In the genomic region with DNA sequence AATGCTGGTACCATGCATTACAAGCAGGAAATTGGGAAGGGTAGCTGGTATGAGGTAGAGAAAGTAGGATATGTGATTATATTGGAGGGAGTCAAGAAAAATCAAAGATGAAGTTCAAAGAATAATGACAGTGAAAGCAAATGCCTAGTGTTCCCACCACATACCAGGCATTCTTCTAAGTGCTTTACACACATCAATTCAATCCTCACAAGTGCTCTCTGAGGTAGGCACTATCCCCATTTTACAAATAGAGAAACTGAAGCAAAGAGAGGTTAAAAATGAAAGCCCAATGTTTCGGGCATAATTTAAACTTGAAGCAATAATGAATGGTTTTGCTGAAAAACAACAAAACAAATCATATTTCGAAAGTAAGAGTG, we compare ENCODE assay signal across 17 cellular contexts. TPM values are rescaled to one million over a fixed set of nuclear protein-coding genes. Genes with fewer than 3 reads are reported as not detected.
A peak's percentile ranks its signal among the peaks of the same experiment; 100 is the strongest.
DNase-seq lines count a peak whose midpoint lies in the region; ATAC-seq, FAIRE-seq and TF ChIP-seq lines count a peak whose summit lies in the region.
"Had no signal": no experiment of that assay in that cellular context is flagged by ENCODE, and none has a peak within 500 bp of the region (broad histone marks: within the 10 kb centered on the region; RNA-seq: fewer than 3 reads in every experiment).

No MANE protein-coding gene starts in this region.

- no peak overlapping the region for H4K91ac ChIP-seq in H1 (replicated peaks; ENCODE audit: insufficient read length, low read length)

- H2BK15ac ChIP-seq in H1 (ENCODE audit: low read length): no peak overlapping the region
- no peak overlapping the region for H2BK15ac ChIP-seq in mesendoderm (replicated peaks; ENCODE audit: low read depth)

- H3K4ac ChIP-seq in H1 (replicated peaks; ENCODE audit: insufficient read length, low read depth, low read length) (no peak overlapping the region), mesendoderm (ENCODE audit: low read depth, low read length) (no peak overlapping the region)

- no peak overlapping the region for H2BK20ac ChIP-seq in H1 (ENCODE audit: low read length)

- no peak for TF ChIP-seq RAD21 in H1 (IDR thresholded peaks at IDR 0.05 in 1 of 2, conservative IDR thresholded peaks at IDR 0.05 in 1 of 2; ENCODE audit: low read depth in 2 of 2, low read length in 2 of 2)

- FAIRE-seq in H1 (lab: Jason Lieb, UNC): peak; percentile 24
- FAIRE-seq: A204.1, D721Med had no signal

- no peak overlapping the region for H2AK5ac ChIP-seq in H1 (ENCODE audit: low read depth, low read length)
- no peak overlapping the region for H2AK5ac ChIP-seq in mesendoderm (ENCODE audit: low read length)

- in situ Hi-C loops in ACHN (cut with HindIII; ENCODE audit: low pct_ligation_motif_present, low pct_unique_long_range_greater_than_20kb, low sequenced_read_pairs): no loop called here

- H3K14ac ChIP-seq in H1 (ENCODE audit: insufficient read length): no peak overlapping the region

- H3K4me3 ChIP-seq in H1 (ENCODE audit: extremely low read depth in 1 of 4, insufficient read depth in 2 of 4, low read depth in 3 of 4, low read length in 4 of 4) (no peak overlapping the region), mesendoderm (ENCODE audit: low read length) (no peak overlapping the region)
- H3K4me3 ChIP-seq: GM23248, HAP-1 had no signal

- H3K79me1 ChIP-seq in H1 (ENCODE audit: low read depth, low read length) (no peaks in the 10 kb centered on the region), mesendoderm (ENCODE audit: low read length) (no peaks in the 10 kb centered on the region)

- H2BK5ac ChIP-seq in H1 (ENCODE audit: low read depth, low read length) (no peak overlapping the region), mesendoderm (ENCODE audit: low read length) (no peak overlapping the region)

- ATAC-seq in GM21529 (IDR thresholded peaks at IDR 0.05; ENCODE audit: unreplicated experiment): no peak
- ATAC-seq: CD8-positive, alpha-beta T cell had no signal

- CTCF ChIA-PET in H1 (lab: Charles Lee; ENCODE audit: partially characterized antibody): interaction anchor here (0.9 to 1.5 kb wide), 2 partner anchors 21 to 110 kb away, joined by 3 read pairs; no protein-coding TSS in a partner anchor

- H3K36me3 ChIP-seq in H1 (ENCODE audit: control insufficient read depth in 2 of 4, insufficient read depth in 4 of 4, low read length in 3 of 4): no peaks in the 10 kb centered on the region
- H3K36me3 ChIP-seq in mesendoderm (ENCODE audit: control insufficient read depth, insufficient read depth, low read length): no peaks in the 10 kb centered on the region
- H3K36me3 ChIP-seq: HAP-1 had no signal

- H3K27me3 ChIP-seq in H1 (replicated peaks in 1 of 4; ENCODE audit: control insufficient read depth in 3 of 4, extremely low read depth in 1 of 4, insufficient read depth in 3 of 4, low read length in 3 of 4) (no peaks in the 10 kb centered on the region), mesendoderm (ENCODE audit: insufficient read depth, low read length, poor library complexity) (no peaks in the 10 kb centered on the region)

- H3K56ac ChIP-seq in H1 (replicated peaks; ENCODE audit: insufficient read length, low read depth, low read length): no peak overlapping the region
- no peak overlapping the region for H3K56ac ChIP-seq in mesendoderm (ENCODE audit: low read length)

- no peaks in the 10 kb centered on the region for H4K20me1 ChIP-seq in H1 (replicated peaks in 1 of 2; ENCODE audit: control insufficient read depth in 1 of 2, insufficient read depth in 2 of 2, low read length in 2 of 2)

- no peaks in the 10 kb centered on the region for H3K23me2 ChIP-seq in H1 (ENCODE audit: low read depth, low read length)

- TF ChIP-seq EP300 in H1 (IDR thresholded peaks at IDR 0.05; ENCODE audit: borderline replicate concordance in 1 of 2, low read depth in 2 of 2, low read length in 2 of 2): no peak

- DNase-seq in EH (ENCODE audit: low read depth) (peak; percentile 2), NCI-H226 (peak; percentile 14), H1 (ENCODE audit: low read depth in 1 of 2, low spot score in 2 of 2) (no peak), mesendoderm (peak; percentile 25), ACHN (no peak), T-helper 2 cell (no peak)
- DNase-seq: CD8-positive, alpha-beta T cell; COR-L47; DMS153; DND-41; GF-D8 had no signal

- 97% methylated on average over 2 of the region's 2 CpGs; no CpG with 5 or more reads in 1 of the 2 experiments for WGBS in H1 (ENCODE audit: extremely low coverage in 1 of 2, insufficient coverage in 1 of 2, insufficient read length in 1 of 2, insufficient replicate concordance in 2 of 2, low coverage in 1 of 2, low lambda C conversion rate in 2 of 2, missing lambda C conversion rate in 1 of 2), 2 experiments
- no CpG with 5 or more reads among the region's 2 CpGs for WGBS in mesendoderm (ENCODE audit: extremely low coverage, insufficient coverage, low lambda C conversion rate)

- H3K9me3 ChIP-seq in H1 (ENCODE audit: insufficient read depth in 2 of 2, low read depth in 1 of 2, low read length in 1 of 2): no peaks in the 10 kb centered on the region
- H3K9me3 ChIP-seq: HAP-1 had no signal

- H2BK12ac ChIP-seq in H1 (ENCODE audit: low read depth, low read length): no peak overlapping the region

- H3K4me2 ChIP-seq in H1 (ENCODE audit: insufficient read depth in 1 of 2, low read depth in 2 of 2, low read length in 2 of 2): no peak overlapping the region
- H3K4me2 ChIP-seq in mesendoderm (ENCODE audit: low read length): no peak overlapping the region

- H3K18ac ChIP-seq in H1 (ENCODE audit: extremely low read depth, low read length): no peak overlapping the region
- no peak overlapping the region for H3K18ac ChIP-seq in mesendoderm (ENCODE audit: low read length)

- H4K8ac ChIP-seq in H1 (ENCODE audit: extremely low read depth, insufficient read depth, low read length) (no peak overlapping the region), mesendoderm (ENCODE audit: low read depth, low read length) (no peak overlapping the region)

- no peaks in the 10 kb centered on the region for H3K79me2 ChIP-seq in H1 (ENCODE audit: control insufficient read depth in 1 of 2, insufficient read depth in 2 of 2, low read length in 2 of 2)
- H3K79me2 ChIP-seq in mesendoderm (ENCODE audit: control insufficient read depth, insufficient read depth, low read length): no peaks in the 10 kb centered on the region

- H3K27ac ChIP-seq in H1 (ENCODE audit: low read depth, low read length) (no peak overlapping the region), mesendoderm (ENCODE audit: low read depth, low read length) (no peak overlapping the region)
- H3K27ac ChIP-seq: GM23248 had no signal

- H2BK120ac ChIP-seq in H1 (replicated peaks; ENCODE audit: low read depth, low read length): no peak overlapping the region
- H2BK120ac ChIP-seq in mesendoderm (ENCODE audit: low read depth, low read length): no peak overlapping the region

- H3K4me1 ChIP-seq in H1 (replicated peaks in 1 of 4; ENCODE audit: control insufficient read depth in 3 of 4, insufficient read depth in 4 of 4, low read length in 3 of 4) (no peaks in the 10 kb centered on the region), mesendoderm (ENCODE audit: control insufficient read depth, low read depth, low read length) (no peaks in the 10 kb centered on the region)
- H3K4me1 ChIP-seq: HAP-1 had no signal

- no peak overlapping the region for H4K5ac ChIP-seq in H1 (ENCODE audit: insufficient read length, low read depth, low read length)
- no peak overlapping the region for H4K5ac ChIP-seq in mesendoderm (ENCODE audit: low read length)

- no peak for TF ChIP-seq CTCF in H1 (IDR thresholded peaks at IDR 0.05; ENCODE audit: control extremely low read depth in 1 of 3, insufficient read depth in 1 of 3, low read depth in 1 of 3, low read length in 3 of 3)

- no peak overlapping the region for H3K23ac ChIP-seq in H1 (ENCODE audit: insufficient read length)
- H3K23ac ChIP-seq in mesendoderm (ENCODE audit: low read length): no peak overlapping the region

- no peak overlapping the region for H2AFZ ChIP-seq in H1 (ENCODE audit: low read length)
- H2AFZ ChIP-seq: GM23248 had no signal

- POLR2A ChIA-PET in H1 (lab: Charles Lee; ENCODE audit: partially characterized antibody): no interaction called here

- no peak overlapping the region for H3K9ac ChIP-seq in H1 (replicated peaks in 1 of 4; ENCODE audit: extremely low read depth in 1 of 4, low read depth in 3 of 4, low read length in 3 of 4)
- no peak overlapping the region for H3K9ac ChIP-seq in mesendoderm (ENCODE audit: low read length)
- H3K9ac ChIP-seq: GM23248 had no signal

- no peak for TF ChIP-seq POLR2A in H1 (IDR thresholded peaks at IDR 0.05; ENCODE audit: control extremely low read depth in 1 of 2, low read depth in 2 of 2, low read length in 2 of 2)

TF ChIP-seq in H1, 55 proteins besides CTCF, POLR2A, EP300 and RAD21:
- TF ChIP-seq FOSL1 (IDR thresholded peaks at IDR 0.05; ENCODE audit: insufficient read depth, low read depth, low read length) (no peak), TEAD4 (IDR thresholded peaks at IDR 0.05; ENCODE audit: low read depth, low read length) (peak; percentile 83; the same call in 1 of the 2 replicates)
TF ChIP-seq in H1: peak in this region for 1.

RNA-seq across cellular contexts. Expression of a gene that starts 40.1 kb away (rescaled TPM):
- 2.9 and 3.8 TPM in 2 replicates for total RNA-seq in H1 (2021; fragmentation: NEBNext Ultra II Directional; extraction: Animal tissue kit (Norgen Biotek cat#: 25700))
- polyA plus RNA-seq in H1 (2011; rRNA removed): 3.3 and 4.9 TPM in 2 replicates
- 4.8 TPM for polyA plus RNA-seq in H1 (2011; cell fraction: cytosol; rRNA removed)
- polyA plus RNA-seq in H1 (2011; cell fraction: nucleus; rRNA removed): 6.6 TPM
- polyA plus RNA-seq in H1 (2012, experiment 1 of 2): 2.4 to 4.7 TPM (median 3.5 TPM) in 4 replicates
- polyA plus RNA-seq in H1 (2012, experiment 2 of 2): 0.29 TPM
- 3.4 TPM for polyA plus RNA-seq in H1 (2013, experiment 1 of 2)
- polyA plus RNA-seq in H1 (2013, experiment 2 of 2): 2.4 TPM
- polyA minus RNA-seq in H1 (2011; rRNA and poly(A)+ RNA removed): 2.6 and 5.6 TPM in 2 replicates
- 1.0 TPM for polyA minus RNA-seq in H1 (2011; cell fraction: cytosol; rRNA and poly(A)+ RNA removed)
- polyA minus RNA-seq in H1 (2011; cell fraction: nucleus; rRNA and poly(A)+ RNA removed): 5.8 TPM
- polyA plus RNA-seq in mesendoderm (2013, experiment 1 of 2): 0.84 TPM
- 1.1 TPM for polyA plus RNA-seq in mesendoderm (2013, experiment 2 of 2)
- polyA plus RNA-seq: CD14-positive monocyte had no signal

Comparison
In these comparisons a context has a peak if more than half of its experiments do, and no peak if none do; other contexts are left out.
1. DNase-seq: peak in EH (single experiment), NCI-H226 (single experiment) and mesendoderm (single experiment); none in H1 (0 of 2), ACHN (single experiment) and T-helper 2 cell (0 of 5).